8 cellular contexts compared by ENCODE assay signal in genomic region chr2:127810156-127810636, GRCh38. TPM values are rescaled to one million over a fixed set of nuclear protein-coding genes. Genes with fewer than 3 reads are reported as not detected.
DNase-seq lines count a peak whose midpoint lies in the region; ATAC-seq and TF ChIP-seq lines count a peak whose summit lies in the region.

No MANE protein-coding gene starts in this region.

- no peaks in the 10 kb centered on the region for H3K27me3 ChIP-seq in DND-41 (ENCODE audit: insufficient read depth, low read length, poor library complexity)
- H3K27me3 ChIP-seq in lung (ENCODE audit: control insufficient read depth, insufficient read depth), result no peaks in the 10 kb centered on the region
- H3K27me3 ChIP-seq in uterus, result no peaks in the 10 kb centered on the region

- peak overlapping the region; percentile 91 for H2AFZ ChIP-seq in DND-41 (ENCODE audit: low read depth, low read length)

- H3K36me3 ChIP-seq in DND-41 (ENCODE audit: insufficient read depth, low read length) (peaks cover 8% of the 10 kb centered on the region; the same call in 1 of the 2 replicates), lung (ENCODE audit: control insufficient read depth in 2 of 2, insufficient read depth in 2 of 2, low read length in 2 of 2) (no peaks in the 10 kb centered on the region), uterus (no peaks in the 10 kb centered on the region)

- peak overlapping the region; percentile 80 for H3K9ac ChIP-seq in DND-41 (ENCODE audit: low read depth, low read length)

- intact Hi-C loops in uterus (cut with DNase I; ENCODE audit: low total_unique reads), result no loop called here

- 0 to 1% methylated on average over 11 of the region's 11 CpGs for WGBS in lung, 2 donors

- H4K20me1 ChIP-seq in DND-41 (ENCODE audit: insufficient read depth, low read length), result peaks cover 34% of the 10 kb centered on the region

- peak overlapping the region; percentile 75 for H3K4me2 ChIP-seq in DND-41 (ENCODE audit: insufficient read depth, low read length)

- ATAC-seq in DND-41 (ENCODE audit: insufficient read depth, low read depth) (no peak), lung (ENCODE audit: insufficient read depth, low FRiP score) (no peak), GM18861 (IDR thresholded peaks at IDR 0.05; ENCODE audit: unreplicated experiment) (no peak)

- H3K4me3 ChIP-seq in DND-41 (ENCODE audit: low read depth in 1 of 2, low read length in 2 of 2), result peak overlapping the region; percentile 39 to 63
- peak overlapping the region; percentile 97 for H3K4me3 ChIP-seq in NB4 (ENCODE audit: low read depth, low read length)
- H3K4me3 ChIP-seq in lung, result peak overlapping the region; percentile 88
- peak overlapping the region; percentile 74 to 79 for H3K4me3 ChIP-seq in uterus

- H3K9me3 ChIP-seq in DND-41 (ENCODE audit: insufficient read depth, low read length, severe bottlenecking), result no peaks in the 10 kb centered on the region
- H3K9me3 ChIP-seq in lung (ENCODE audit: control insufficient read depth in 2 of 2, insufficient read depth in 1 of 2, low read length in 1 of 2), result no peaks in the 10 kb centered on the region
- no peaks in the 10 kb centered on the region for H3K9me3 ChIP-seq in uterus

- no peak for DNase-seq in DND-41
- no peak for DNase-seq in NB4 (ENCODE audit: low read depth)
- peak in 1 of 61 donors; percentile 15 for DNase-seq in caudate nucleus (lab: John Stamatoyannopoulos, UW)
- no peak for DNase-seq in lung (ENCODE audit: low spot score)
- DNase-seq in uterus, result no peak
- no peak for DNase-seq in germinal center (ENCODE audit: low spot score)
- no peak for DNase-seq in DMS153 treated with DMSO at 0.1 percent for 48 hours (lab: John Stamatoyannopoulos, UW; ENCODE audit: unreplicated experiment)

- no peak for TF ChIP-seq POLR2A in NB4 (IDR thresholded peaks at IDR 0.05; ENCODE audit: extremely low read depth, insufficient read length)
- TF ChIP-seq POLR2A in uterus (IDR thresholded peaks at IDR 0.05), result no peak

- peak overlapping the region; percentile 90 for H3K27ac ChIP-seq in DND-41 (ENCODE audit: low read length)
- peak overlapping the region; percentile 75 for H3K27ac ChIP-seq in caudate nucleus (ENCODE audit: low read depth, low read length)
- H3K27ac ChIP-seq in lung (ENCODE audit: low read depth in 1 of 2, low read length in 1 of 2), result peak overlapping the region; percentile 93 to 95
- peak overlapping the region; percentile 91 to 94 for H3K27ac ChIP-seq in uterus

- no peak for TF ChIP-seq CTCF in DND-41 (IDR thresholded peaks at IDR 0.05; ENCODE audit: borderline replicate concordance, extremely low read depth, low read length, poor library complexity, severe bottlenecking)
- no peak for TF ChIP-seq CTCF in NB4 (IDR thresholded peaks at IDR 0.05; ENCODE audit: low read depth, low read length)
- no peak for TF ChIP-seq CTCF in lung (IDR thresholded peaks at IDR 0.05; ENCODE audit: control extremely low read depth, extremely low read depth)
- no peak for TF ChIP-seq CTCF in uterus (IDR thresholded peaks at IDR 0.05)

- H3K79me2 ChIP-seq in DND-41 (ENCODE audit: insufficient read depth, low read length), result peaks cover 57% of the 10 kb centered on the region

- H3K4me1 ChIP-seq in DND-41 (ENCODE audit: insufficient read depth, low read length) (peaks cover 51% of the 10 kb centered on the region), lung (ENCODE audit: control insufficient read depth in 2 of 2, insufficient read depth in 2 of 2, low read length in 2 of 2) (peaks cover 3 to 5% of the 10 kb centered on the region in 2 donors), uterus (peaks cover 0 to 5% of the 10 kb centered on the region in 2 donors)

RNA-seq across cellular contexts. Expression of gene WDR33, which starts 0.8 kb away (rescaled TPM):
- total RNA-seq in lung, result 10 to 100 TPM; 42.4 to 93.0 TPM
- 10 to 100 TPM; 11.6 to 16.0 TPM for polyA plus RNA-seq in lung
- 10 to 100 TPM; 27.4 to 98.2 (median 59.7) TPM for total RNA-seq in uterus

RNA-seq across cellular contexts. Expression of gene POLR2D, which starts 47.8 kb away (rescaled TPM):
- total RNA-seq in lung, result 10 to 100 TPM; 21.6 to 22.6 TPM
- 10 to 100 TPM; 12.2 to 12.3 TPM for polyA plus RNA-seq in lung
- 10 to 100 TPM in 2 of 4 donors, 1 to 10 TPM in 2; 3.3 to 38.5 (median 15.5) TPM for total RNA-seq in uterus
